18 cellular contexts compared by ENCODE assay signal in genomic region chr1:218407630-218408029, GRCh38.
DNase-seq lines count a peak whose midpoint lies in the region; ATAC-seq and TF ChIP-seq lines count a peak whose summit lies in the region.
"Had no signal": no experiment of that assay in that cellular context is flagged by ENCODE, and none has a peak within 500 bp of the region (broad histone marks: within the 10 kb centered on the region; RNA-seq: fewer than 3 reads in every experiment).

No MANE protein-coding gene starts in this region.

- no peaks in the 10 kb centered on the region for H3K9me3 Mint-ChIP-seq in chondrocyte (ENCODE audit: low read depth)
- H3K9me3 Mint-ChIP-seq: CD4-positive, CD25-positive, alpha-beta regulatory T cell; CD8-positive, alpha-beta T cell; HFFc6 had no signal

- no peaks in the 10 kb centered on the region for H3K27me3 ChIP-seq in right atrium auricular region
- H3K27me3 ChIP-seq: BLaER1 had no signal

- H3K27ac ChIP-seq in right atrium auricular region = peak overlapping the region in 1 of 2 donors; percentile 21
- H3K27ac ChIP-seq: 22Rv1, BLaER1, C4-2B had no signal

- H3K27ac Mint-ChIP-seq in chondrocyte (ENCODE audit: unreplicated experiment) = peak overlapping the region; percentile 50
- H3K27ac Mint-ChIP-seq: B cell; CD4-positive, CD25-positive, alpha-beta regulatory T cell; CD8-positive, alpha-beta T cell; HFFc6 had no signal

- intact Hi-C loops in Right ventricle myocardium inferior (cut with DNase I) (no loop called here), left ventricle myocardium superior (cut with micrococcal nuclease) (no loop called here)

- H3K4me3 Mint-ChIP-seq in chondrocyte (ENCODE audit: unreplicated experiment) = no peak overlapping the region
- H3K4me3 Mint-ChIP-seq: B cell; CD4-positive, CD25-positive, alpha-beta regulatory T cell; CD8-positive, alpha-beta T cell; HFFc6 had no signal

- TF ChIP-seq CTCF in right atrium auricular region (IDR thresholded peaks at IDR 0.05) (no peak), chondrocyte (IDR thresholded peaks at IDR 0.05) (no peak)

- no peak overlapping the region for H3K4me3 ChIP-seq in right atrium auricular region
- H3K4me3 ChIP-seq: BLaER1, HAP-1 had no signal

- peak; percentile 62 for ATAC-seq in Right ventricle myocardium inferior
- peak; percentile 66 for ATAC-seq in left ventricle myocardium superior
- ATAC-seq: CD8-positive, alpha-beta T cell had no signal

- H3K4me1 Mint-ChIP-seq in chondrocyte (ENCODE audit: low read depth) = peaks cover 55% of the 10 kb centered on the region
- H3K4me1 Mint-ChIP-seq: B cell; CD4-positive, CD25-positive, alpha-beta regulatory T cell had no signal

- H3K36me3 ChIP-seq in right atrium auricular region = no peaks in the 10 kb centered on the region
- H3K36me3 ChIP-seq: BLaER1, HAP-1 had no signal

- DNase-seq in Right ventricle myocardium inferior (ENCODE audit: missing footprints) = no peak
- DNase-seq in right atrium auricular region (ENCODE audit: low spot score) = no peak
- DNase-seq in chondrocyte (ENCODE audit: low spot score) = no peak
- no peak for DNase-seq in left ventricle myocardium superior
- no peak for DNase-seq in glomerular visceral epithelial cell (ENCODE audit: extremely low spot score)
- no peak for DNase-seq in dedifferentiated amniotic fluid mesenchymal stem cell (ENCODE audit: extremely low spot score)
- DNase-seq: Caco-2; CD4-positive, CD25-positive, alpha-beta regulatory T cell; CD8-positive, alpha-beta T cell; DMS153; DND-41; GOT3; HFFc6 had no signal

- H3K27me3 Mint-ChIP-seq in chondrocyte (ENCODE audit: low read depth) = no peaks in the 10 kb centered on the region
- H3K27me3 Mint-ChIP-seq: B cell; CD4-positive, CD25-positive, alpha-beta regulatory T cell had no signal

- H3K4me1 ChIP-seq in right atrium auricular region = peaks cover 0 to 6% of the 10 kb centered on the region in 2 donors
- H3K4me1 ChIP-seq: HAP-1 had no signal

- no peaks in the 10 kb centered on the region for H3K9me3 ChIP-seq in right atrium auricular region
- H3K9me3 ChIP-seq: BLaER1, Caco-2, HAP-1 had no signal

- peaks cover 46% of the 10 kb centered on the region for H3K36me3 Mint-ChIP-seq in chondrocyte (ENCODE audit: low read depth)
- H3K36me3 Mint-ChIP-seq: CD4-positive, CD25-positive, alpha-beta regulatory T cell; CD8-positive, alpha-beta T cell had no signal
